Comparison of ENCODE assay signal across 35 cellular contexts in genomic region chr3:9270704-9271103, GRCh38.
"Had no signal": no experiment of that assay in that cellular context is flagged by ENCODE, and none has a peak within 500 bp of the region (broad histone marks: within the 10 kb centered on the region; RNA-seq: fewer than 3 reads in every experiment).

No MANE protein-coding gene starts in this region.

- H3K9me3 ChIP-seq: adrenal gland, body of pancreas had no signal

- H3K27ac ChIP-seq: adrenal gland, body of pancreas, brain microvascular endothelial cell, cardiac muscle cell, VCaP had no signal

- H3K27me3 Mint-ChIP-seq: activated CD4-positive, alpha-beta memory T cell treated with anti-CD3 and anti-CD28 coated beads for 36 hours; activated naive CD8-positive, alpha-beta T cell treated with anti-CD3 and anti-CD28 coated beads for 36 hours; activated T-helper 17 cell treated with anti-CD3 and anti-CD28 coated beads, Interleukin-2, amount 50 U/mL, for 72 hours had no signal

- H3K4me1 Mint-ChIP-seq: activated B cell treated with CpG ODN at 0.5 μM for 24 hours; activated CD4-positive, alpha-beta T cell treated with anti-CD3 and anti-CD28 coated beads, Interleukin-2, amount 10 ng/mL, durations not matched to agents 24 days and 14 days; activated T-helper 17 cell treated with anti-CD3 and anti-CD28 coated beads, Interleukin-2, amount 50 U/mL, for 72 hours; central memory CD8-positive, alpha-beta T cell had no signal

- H3K4me3 ChIP-seq: adrenal gland, body of pancreas, cardiac muscle cell had no signal

- H3K4me3 Mint-ChIP-seq: activated B cell treated with CpG ODN at 0.5 μM for 24 hours; activated CD4-positive, alpha-beta memory T cell treated with anti-CD3 and anti-CD28 coated beads for 36 hours; activated CD4-positive, alpha-beta T cell treated with anti-CD3 and anti-CD28 coated beads, Interleukin-2, amount 10 ng/mL, durations not matched to agents 24 days and 14 days; activated CD8-positive, alpha-beta T cell treated with anti-CD3 and anti-CD28 coated beads for 36 hours; activated naive CD8-positive, alpha-beta T cell treated with anti-CD3 and anti-CD28 coated beads for 36 hours; activated T-cell treated with anti-CD3 and anti-CD28 coated beads, Interleukin-2, amount 50 U/mL, for 4 hours; activated T-cell treated with anti-CD3 and anti-CD28 coated beads, Interleukin-2, amount 50 U/mL, for 72 hours; activated T-helper 1 cell treated with anti-CD3 and anti-CD28 coated beads, Interleukin-12 subunit alpha, Interleukin-12 subunit beta, Interleukin-2, Interleukin-4 antibody, amounts not matched to agents 30 ng/mL and 10 ng/mL and 1 ng/mL, durations not matched to agents 14 hours and 24 hours and 36 hours; activated T-helper 17 cell treated with anti-CD3 and anti-CD28 coated beads, Interleukin-2, amount 50 U/mL, for 72 hours; central memory CD8-positive, alpha-beta T cell; T-helper 1 cell treated with Interleukin-12 subunit alpha and Interleukin-12 subunit beta and Interleukin-4 antibody, amounts not matched to agents 30 μg/mL and 1 μg/mL, for 36 hours; T-helper 2 cell treated with Interferon-gamma antibody and Interleukin-4, amounts not matched to agents 5 μg/mL and 100 μg/mL, for 36 hours had no signal

- H3K27me3 ChIP-seq: adrenal gland, body of pancreas, brain microvascular endothelial cell, cardiac muscle cell had no signal

- H3K4me1 ChIP-seq: adrenal gland, body of pancreas had no signal

- H3K36me3 Mint-ChIP-seq: activated naive CD8-positive, alpha-beta T cell treated with anti-CD3 and anti-CD28 coated beads for 36 hours had no signal

- DNase-seq: activated B cell treated with CpG ODN at 0.5 μM for 24 hours; activated CD4-positive, alpha-beta memory T cell treated with anti-CD3 and anti-CD28 coated beads for 36 hours; activated CD4-positive, alpha-beta T cell treated with anti-CD3 and anti-CD28 coated beads for 4 hours; activated CD4-positive, alpha-beta T cell treated with anti-CD3 and anti-CD28 coated beads, Interleukin-2, amount 10 ng/mL, durations not matched to agents 24 days and 14 days; activated CD4-positive, alpha-beta T cell treated with anti-CD3 and anti-CD28 coated beads, Interleukin-2, amount 50 U/mL, for 1 hour; activated CD4-positive, alpha-beta T cell treated with anti-CD3 and anti-CD28 coated beads, Interleukin-2, amount 50 U/mL, for 4 hours; activated CD4-positive, CD25-positive, alpha-beta regulatory T cell treated with anti-CD3 and anti-CD28 coated beads, Interleukin-2, amount 50 U/mL, for 72 hours; activated CD8-positive, alpha-beta memory T cell treated with anti-CD3 and anti-CD28 coated beads, Interleukin-2, amount 50 U/mL, for 4 hours; activated CD8-positive, alpha-beta T cell treated with anti-CD3 and anti-CD28 coated beads for 36 hours; activated effector memory CD4-positive, alpha-beta T cell treated with anti-CD3 and anti-CD28 coated beads, Interleukin-2, amount 50 U/mL, for 16 hours; activated gamma-delta T cell treated with Interleukin-2 at 50 U/mL for 16 hours; activated naive CD4-positive, alpha-beta T cell; activated naive CD8-positive, alpha-beta T cell treated with anti-CD3 and anti-CD28 coated beads for 36 hours; activated T-cell treated with anti-CD3 and anti-CD28 coated beads for 4 hours; activated T-cell treated with anti-CD3 and anti-CD28 coated beads, Interleukin-2, amount 50 U/mL, for 1 hour; activated T-cell treated with anti-CD3 and anti-CD28 coated beads, Interleukin-2, amount 50 U/mL, for 4 hours; activated T-cell treated with anti-CD3 and anti-CD28 coated beads, Interleukin-2, amount 50 U/mL, for 72 hours; adrenal gland; amniotic stem cell; aorta; body of pancreas; brain microvascular endothelial cell; caudate nucleus; cerebellar nuclear complex; T-helper 1 cell; T-helper 2 cell; T-helper 9 cell had no signal

- ATAC-seq: activated CD8-positive, alpha-beta T cell treated with anti-CD3 and anti-CD28 coated beads for 36 hours; activated naive CD4-positive, alpha-beta T cell treated with anti-CD3 and anti-CD28 coated beads, Interleukin-2, amount 50 U/mL, for 72 hours; activated T-cell treated with anti-CD3 and anti-CD28 coated beads, Interleukin-2, amount 50 U/mL, for 4 hours; activated T-cell treated with anti-CD3 and anti-CD28 coated beads, Interleukin-2, amount 50 U/mL, for 72 hours; activated T-helper 17 cell treated with anti-CD3 and anti-CD28 coated beads, Interleukin-2, amount 50 U/mL, for 72 hours; body of pancreas had no signal

- H3K9me3 Mint-ChIP-seq: activated B cell treated with CpG ODN at 0.5 μM for 24 hours; activated CD4-positive, alpha-beta T cell treated with anti-CD3 and anti-CD28 coated beads, Interleukin-2, amount 10 ng/mL, durations not matched to agents 24 days and 14 days; activated CD8-positive, alpha-beta T cell treated with anti-CD3 and anti-CD28 coated beads for 36 hours; activated T-cell treated with anti-CD3 and anti-CD28 coated beads, Interleukin-2, amount 50 U/mL, for 72 hours; activated T-helper 17 cell treated with anti-CD3 and anti-CD28 coated beads, Interleukin-2, amount 50 U/mL, for 72 hours; central memory CD8-positive, alpha-beta T cell; T-helper 1 cell treated with Interleukin-12 subunit alpha and Interleukin-12 subunit beta and Interleukin-4 antibody, amounts not matched to agents 30 μg/mL and 1 μg/mL, for 36 hours had no signal

- H3K36me3 ChIP-seq: adrenal gland, brain microvascular endothelial cell, cardiac muscle cell had no signal

- H3K27ac Mint-ChIP-seq: activated B cell treated with CpG ODN at 0.5 μM for 24 hours; activated CD4-positive, alpha-beta memory T cell treated with anti-CD3 and anti-CD28 coated beads for 36 hours; activated CD4-positive, alpha-beta T cell treated with anti-CD3 and anti-CD28 coated beads, Interleukin-2, amount 10 ng/mL, durations not matched to agents 24 days and 14 days; activated CD8-positive, alpha-beta T cell treated with anti-CD3 and anti-CD28 coated beads for 36 hours; activated naive CD4-positive, alpha-beta T cell treated with anti-CD3 and anti-CD28 coated beads, Interleukin-2, amount 50 U/mL, for 72 hours; activated naive CD8-positive, alpha-beta T cell treated with anti-CD3 and anti-CD28 coated beads for 36 hours; activated T-cell treated with anti-CD3 and anti-CD28 coated beads, Interleukin-2, amount 50 U/mL, for 72 hours; activated T-helper 1 cell treated with anti-CD3 and anti-CD28 coated beads, Interleukin-12 subunit alpha, Interleukin-12 subunit beta, Interleukin-2, Interleukin-4 antibody, amounts not matched to agents 30 ng/mL and 10 ng/mL and 1 ng/mL, durations not matched to agents 14 hours and 24 hours and 36 hours; activated T-helper 17 cell treated with anti-CD3 and anti-CD28 coated beads, Interleukin-2, amount 50 U/mL, for 72 hours; T-helper 1 cell treated with Interleukin-12 subunit alpha and Interleukin-12 subunit beta and Interleukin-4 antibody, amounts not matched to agents 30 μg/mL and 1 μg/mL, for 36 hours; T-helper 2 cell treated with Interferon-gamma antibody and Interleukin-4, amounts not matched to agents 5 μg/mL and 100 μg/mL, for 36 hours had no signal
